ENCODE assay signal across 12 cellular contexts in genomic region chr15:68609618-68610017, GRCh38. TPM values are rescaled to one million over a fixed set of nuclear protein-coding genes. Genes with fewer than 3 reads are reported as not detected.
DNase-seq lines count a peak whose midpoint lies in the region; ATAC-seq, FAIRE-seq and TF ChIP-seq lines count a peak whose summit lies in the region.
"Had no signal": no experiment of that assay in that cellular context is flagged by ENCODE, and none has a peak within 500 bp of the region (broad histone marks: within the 10 kb centered on the region; RNA-seq: fewer than 3 reads in every experiment).

No MANE protein-coding gene starts in this region.

- H3K27me3 ChIP-seq in liver (ENCODE audit: control insufficient read depth in 4 of 4, insufficient read depth in 4 of 4, low read length in 3 of 4) (no peaks in the 10 kb centered on the region), HepG2 (ENCODE audit: control insufficient read depth in 1 of 2, insufficient read depth in 2 of 2, low read length in 2 of 2) (peaks cover 1 to 7% of the 10 kb centered on the region in 2 experiments; a peak in 3 of 5 replicates), left ventricle myocardium inferior (ENCODE audit: low read depth) (no peaks in the 10 kb centered on the region), aorta (ENCODE audit: control insufficient read depth in 1 of 2, insufficient read depth in 2 of 2, low read length in 1 of 2) (no peaks in the 10 kb centered on the region)

- POLR2A ChIA-PET in HepG2 (lab: Yijun Ruan, JAX), result no interaction called here

- H3K9me3 Mint-ChIP-seq in T-helper 2 cell treated with Interferon-gamma antibody and Interleukin-4, amounts not matched to agents 5 μg/mL and 100 μg/mL, for 36 hours, result no peaks in the 10 kb centered on the region
- H3K9me3 Mint-ChIP-seq in stimulated activated naive B cell treated with anti-CD40 and anti-IgM and Interleukin-4, amounts not matched to agents 10 μg/mL and 1 μg/mL and 100 μg/mL, for 72 hours, result peaks cover 0 to 3% of the 10 kb centered on the region in 2 donors

- CTCF ChIA-PET in HepG2 (lab: Yijun Ruan, JAX; ENCODE audit: low intra/inter-chr PET ratio, low total read pairs), result no interaction called here

- H3K9ac ChIP-seq in liver (ENCODE audit: low read depth in 1 of 2, low read length in 2 of 2), result no peak overlapping the region
- no peak overlapping the region for H3K9ac ChIP-seq in HepG2 (ENCODE audit: insufficient read depth, low read depth, low read length)

- H4K20me1 ChIP-seq in HepG2 (ENCODE audit: insufficient read depth, low read length), result no peaks in the 10 kb centered on the region

- ATAC-seq in HepG2, result no peak
- ATAC-seq in sciatic nerve, result peak; percentile 85
- peak; percentile 82 for ATAC-seq in aorta (ENCODE audit: low FRiP score)
- no peak for ATAC-seq in stimulated activated naive B cell treated with anti-CD40 and anti-IgM and Interleukin-4, amounts not matched to agents 10 μg/mL and 1 μg/mL and 100 μg/mL, for 72 hours (replicated peaks)
- ATAC-seq: left lobe of liver had no signal

- no peak overlapping the region for H3K4me2 ChIP-seq in HepG2 (ENCODE audit: low read depth, low read length)

- TF ChIP-seq CTCF in liver (IDR thresholded peaks at IDR 0.05; ENCODE audit: low read depth, low read length, missing input control) (no peak), HepG2 (CRISPR knock-in tag; IDR thresholded peaks at IDR 0.05) (no peak), left ventricle myocardium inferior (IDR thresholded peaks at IDR 0.05; ENCODE audit: borderline replicate concordance) (no peak)

- H3K4me1 Mint-ChIP-seq in T-helper 2 cell treated with Interferon-gamma antibody and Interleukin-4, amounts not matched to agents 5 μg/mL and 100 μg/mL, for 36 hours (ENCODE audit: low read depth), result no peaks in the 10 kb centered on the region
- H3K4me1 Mint-ChIP-seq in stimulated activated naive B cell treated with anti-CD40 and anti-IgM and Interleukin-4, amounts not matched to agents 10 μg/mL and 1 μg/mL and 100 μg/mL, for 72 hours, result peaks cover 21 to 36% of the 10 kb centered on the region in 2 donors

- H3K27me3 Mint-ChIP-seq in T-helper 2 cell treated with Interferon-gamma antibody and Interleukin-4, amounts not matched to agents 5 μg/mL and 100 μg/mL, for 36 hours (ENCODE audit: low read depth), result peaks cover 4% of the 10 kb centered on the region
- H3K27me3 Mint-ChIP-seq in stimulated activated naive B cell treated with anti-CD40 and anti-IgM and Interleukin-4, amounts not matched to agents 10 μg/mL and 1 μg/mL and 100 μg/mL, for 72 hours, result no peaks in the 10 kb centered on the region

- H3K36me3 Mint-ChIP-seq in T-helper 2 cell treated with Interferon-gamma antibody and Interleukin-4, amounts not matched to agents 5 μg/mL and 100 μg/mL, for 36 hours (ENCODE audit: low read depth), result no peaks in the 10 kb centered on the region
- H3K36me3 Mint-ChIP-seq in stimulated activated naive B cell treated with anti-CD40 and anti-IgM and Interleukin-4, amounts not matched to agents 10 μg/mL and 1 μg/mL and 100 μg/mL, for 72 hours, result peaks cover 7 to 9% of the 10 kb centered on the region in 2 donors

- FAIRE-seq in HepG2 (lab: Jason Lieb, UNC), result no peak
- FAIRE-seq: A204.1 had no signal

- DNase-seq in HepG2 (ENCODE audit: low spot score) (no peak), left ventricle myocardium inferior (peak; percentile 89), sciatic nerve (ENCODE audit: low spot score) (peak; percentile 82), aorta (peak; percentile 74 to 89), AG08396 (ENCODE audit: low spot score) (no peak)
- DNase-seq in T-helper 2 cell treated with Interferon-gamma antibody and Interleukin-4, amounts not matched to agents 5 μg/mL and 100 μg/mL, for 36 hours (ENCODE audit: low spot score), result no peak
- no peak for DNase-seq in stimulated activated naive B cell treated with anti-CD40 and anti-IgM and Interleukin-4, amounts not matched to agents 10 μg/mL and 1 μg/mL and 100 μg/mL, for 72 hours
- DNase-seq: activated CD4-positive, alpha-beta T cell treated with anti-CD3 and anti-CD28 coated beads for 48 hours; DMS 273 treated with DMSO at 0.1 percent for 48 hours had no signal

- H3K4me3 ChIP-seq in liver (ENCODE audit: low read depth in 1 of 3, low read length in 3 of 3), result no peak overlapping the region
- H3K4me3 ChIP-seq in HepG2 (replicated peaks in 1 of 3; ENCODE audit: insufficient read depth in 1 of 3, low read depth in 2 of 3, low read length in 3 of 3), result no peak overlapping the region
- H3K4me3 ChIP-seq in left ventricle myocardium inferior, result no peak overlapping the region
- H3K4me3 ChIP-seq in aorta (ENCODE audit: low read length in 2 of 2), result no peak overlapping the region

- H3K79me2 ChIP-seq in HepG2 (ENCODE audit: insufficient read depth, low read length), result no peaks in the 10 kb centered on the region

- H3K4me3 Mint-ChIP-seq in T-helper 2 cell treated with Interferon-gamma antibody and Interleukin-4, amounts not matched to agents 5 μg/mL and 100 μg/mL, for 36 hours, result no peak overlapping the region
- no peak overlapping the region for H3K4me3 Mint-ChIP-seq in stimulated activated naive B cell treated with anti-CD40 and anti-IgM and Interleukin-4, amounts not matched to agents 10 μg/mL and 1 μg/mL and 100 μg/mL, for 72 hours

- WGBS in liver, result 80% methylated on average over 7 of the region's 7 CpGs
- 43% methylated on average over 7 of the region's 7 CpGs for WGBS in HepG2 (ENCODE audit: low lambda C conversion rate)
- 43 to 47% methylated on average over 7 of the region's 7 CpGs for WGBS in aorta, 2 donors

- TF ChIP-seq POLR2A in HepG2 (IDR thresholded peaks at IDR 0.05; ENCODE audit: insufficient read depth in 1 of 2, low read depth in 2 of 2, low read length in 2 of 2), result no peak

- H3K4me1 ChIP-seq in liver (ENCODE audit: control insufficient read depth in 4 of 4, insufficient read depth in 4 of 4, low read length in 3 of 4) (no peaks in the 10 kb centered on the region), HepG2 (ENCODE audit: insufficient read depth, low read length) (no peaks in the 10 kb centered on the region), left ventricle myocardium inferior (peaks cover 78% of the 10 kb centered on the region), aorta (ENCODE audit: control insufficient read depth in 1 of 2, insufficient read depth in 2 of 2, low read length in 2 of 2) (no peaks in the 10 kb centered on the region)

- TF ChIP-seq EP300 in HepG2 (IDR thresholded peaks at IDR 0.05; ENCODE audit: low read depth in 2 of 2, low read length in 2 of 2) (no peak), HepG2 (CRISPR knock-in tag; IDR thresholded peaks at IDR 0.05; ENCODE audit: borderline replicate concordance) (no peak)

- no peak overlapping the region for H2AFZ ChIP-seq in HepG2 (ENCODE audit: low read length)

- H3K27ac ChIP-seq in liver (ENCODE audit: low read depth in 1 of 2, low read length in 2 of 2) (no peak overlapping the region), HepG2 (ENCODE audit: extremely low read length, insufficient read depth, low read length) (no peak overlapping the region), left ventricle myocardium inferior (replicated peaks) (peak overlapping the region; percentile 87), aorta (ENCODE audit: low read depth in 1 of 2, low read length in 2 of 2) (no peak overlapping the region)

- TF ChIP-seq RAD21 in liver (IDR thresholded peaks at IDR 0.05), result no peak
- TF ChIP-seq RAD21 in HepG2 (CRISPR knock-in tag; IDR thresholded peaks at IDR 0.05), result no peak

- in situ Hi-C loops in HepG2 (cut with HindIII; ENCODE audit: extremely low pct_ligation_motif_present, low pct_unique_long_range_greater_than_20kb), result no loop called here

- intact Hi-C loops in HepG2 (cut with micrococcal nuclease; ENCODE audit: unreplicated experiment), result no loop called here
- intact Hi-C loops in left ventricle myocardium inferior (cut with micrococcal nuclease), result no loop called here
- intact Hi-C loops in sciatic nerve (cut with DNase I), result no loop called here
- intact Hi-C loops in aorta (cut with DNase I), result no loop called here

- BruUV-seq in HepG2 (replicated peaks; lab: Mats Ljungman, UMichigan), result no TSS peak

- no peaks in the 10 kb centered on the region for H3K36me3 ChIP-seq in liver (ENCODE audit: control insufficient read depth in 4 of 4, insufficient read depth in 3 of 4, low read depth in 1 of 4, low read length in 3 of 4)
- no peaks in the 10 kb centered on the region for H3K36me3 ChIP-seq in HepG2 (replicated peaks in 1 of 2; ENCODE audit: control insufficient read depth in 1 of 2, insufficient read depth in 2 of 2, low read length in 2 of 2)
- H3K36me3 ChIP-seq in left ventricle myocardium inferior, result no peaks in the 10 kb centered on the region
- no peaks in the 10 kb centered on the region for H3K36me3 ChIP-seq in aorta (ENCODE audit: control insufficient read depth in 1 of 2, insufficient read depth in 2 of 2, low read length in 1 of 2)

- peaks cover 0 to 3% (median 0%) of the 10 kb centered on the region in 4 donors for H3K9me3 ChIP-seq in liver (ENCODE audit: control insufficient read depth in 4 of 4, low read length in 3 of 4)
- no peaks in the 10 kb centered on the region for H3K9me3 ChIP-seq in HepG2 (ENCODE audit: low read length)
- H3K9me3 ChIP-seq in left ventricle myocardium inferior (replicated peaks), result peaks cover 5% of the 10 kb centered on the region
- no peaks in the 10 kb centered on the region for H3K9me3 ChIP-seq in aorta (ENCODE audit: control insufficient read depth, low read length)

- H3K27ac Mint-ChIP-seq in T-helper 2 cell treated with Interferon-gamma antibody and Interleukin-4, amounts not matched to agents 5 μg/mL and 100 μg/mL, for 36 hours, result no peak overlapping the region
- no peak overlapping the region for H3K27ac Mint-ChIP-seq in stimulated activated naive B cell treated with anti-CD40 and anti-IgM and Interleukin-4, amounts not matched to agents 10 μg/mL and 1 μg/mL and 100 μg/mL, for 72 hours

RNA-seq across cellular contexts. Expression of gene CORO2B, which starts 30.8 kb away (rescaled TPM):
- total RNA-seq in liver, result under 1 TPM; 0.50 to 0.65 TPM
- polyA plus RNA-seq in liver, result under 1 TPM; 0.15 to 0.54 TPM
- 0.35 and 0.36 TPM in 2 replicates for total RNA-seq in HepG2 (2016; rRNA removed; fragmentation: Illumina TruSeq; extraction: Trizol)
- total RNA-seq in HepG2 (2016; cell fraction: cytosol; rRNA removed; fragmentation: Illumina TruSeq; extraction: Trizol; ENCODE audit: low read depth), result 0.10 and 0.18 TPM in 2 replicates
- 0.22 and 0.28 TPM in 2 replicates for total RNA-seq in HepG2 (2016; cell fraction: insoluble cytoplasmic fraction; rRNA removed; fragmentation: Illumina TruSeq; extraction: Trizol)
- 0.28 and 0.34 TPM in 2 replicates for total RNA-seq in HepG2 (2016; cell fraction: membrane; rRNA removed; fragmentation: Illumina TruSeq; extraction: Trizol)
- total RNA-seq in HepG2 (2016; cell fraction: nucleus; rRNA removed; fragmentation: Illumina TruSeq; extraction: Trizol), result 0.13 and 0.22 TPM in 2 replicates
- polyA plus RNA-seq in HepG2 (2011; rRNA removed), result 0.63 and 1.1 TPM in 2 replicates
- 0.58 and 0.64 TPM in 2 replicates for polyA plus RNA-seq in HepG2 (2011; cell fraction: cytosol; rRNA removed)
- polyA plus RNA-seq in HepG2 (2011; cell fraction: nucleus; rRNA removed), result 0.92 and 1.2 TPM in 2 replicates
- polyA plus RNA-seq in HepG2 (2012), result 0.15 and 0.16 TPM in 2 replicates
- 0.09 and 0.12 TPM in 2 replicates for polyA plus RNA-seq in HepG2 (2016; cell fraction: cytosol; fragmentation: Illumina TruSeq; extraction: Trizol; ENCODE audit: low read depth)
- polyA plus RNA-seq in HepG2 (2016; cell fraction: insoluble cytoplasmic fraction; fragmentation: Illumina TruSeq; extraction: Trizol; ENCODE audit: low read depth), result 0.51 and 0.85 TPM in 2 replicates
- 0.43 and 0.52 TPM in 2 replicates for polyA plus RNA-seq in HepG2 (2016; cell fraction: membrane; fragmentation: Illumina TruSeq; extraction: Trizol; ENCODE audit: low read depth)
- 0.27 and 0.31 TPM in 2 replicates for polyA plus RNA-seq in HepG2 (2016; cell fraction: nucleus; fragmentation: Illumina TruSeq; extraction: Trizol; ENCODE audit: insufficient read depth, low read depth)
- polyA minus RNA-seq in HepG2 (2011; rRNA and poly(A)+ RNA removed; ENCODE audit: low replicate concordance), result 1.3 TPM in 1 of 2 replicates, not detected in the other
- polyA minus RNA-seq in HepG2 (2011; cell fraction: cytosol; rRNA and poly(A)+ RNA removed), result 0.62 and 0.69 TPM in 2 replicates
- polyA minus RNA-seq in HepG2 (2011; cell fraction: nucleus; rRNA and poly(A)+ RNA removed), result 0.13 and 0.25 TPM in 2 replicates
- 5.0 TPM for total RNA-seq in left ventricle myocardium inferior
- 10.2 TPM for total RNA-seq in sciatic nerve
- 1 to 10 TPM; 3.8 to 9.2 TPM for total RNA-seq in aorta
- 1 to 10 TPM; 1.8 to 6.2 TPM for polyA plus RNA-seq in aorta

Comparison
In these comparisons a context has a peak if more than half of its experiments do, and no peak if none do; other contexts are left out.
1. ATAC-seq: peak in sciatic nerve (single experiment) and aorta (single experiment); none in HepG2 (single experiment) and stimulated activated naive B cell treated with anti-CD40 and anti-IgM and Interleukin-4, amounts not matched to agents 10 μg/mL and 1 μg/mL and 100 μg/mL, for 72 hours (0 of 2).
2. DNase-seq: peak in left ventricle myocardium inferior (single experiment), sciatic nerve (single experiment) and aorta (2 of 2); none in HepG2 (single experiment), AG08396 (single experiment), T-helper 2 cell treated with Interferon-gamma antibody and Interleukin-4, amounts not matched to agents 5 μg/mL and 100 μg/mL, for 36 hours (single experiment) and stimulated activated naive B cell treated with anti-CD40 and anti-IgM and Interleukin-4, amounts not matched to agents 10 μg/mL and 1 μg/mL and 100 μg/mL, for 72 hours (single experiment).